ENCODE assay signal across 1 cellular context in the genomic region with DNA sequence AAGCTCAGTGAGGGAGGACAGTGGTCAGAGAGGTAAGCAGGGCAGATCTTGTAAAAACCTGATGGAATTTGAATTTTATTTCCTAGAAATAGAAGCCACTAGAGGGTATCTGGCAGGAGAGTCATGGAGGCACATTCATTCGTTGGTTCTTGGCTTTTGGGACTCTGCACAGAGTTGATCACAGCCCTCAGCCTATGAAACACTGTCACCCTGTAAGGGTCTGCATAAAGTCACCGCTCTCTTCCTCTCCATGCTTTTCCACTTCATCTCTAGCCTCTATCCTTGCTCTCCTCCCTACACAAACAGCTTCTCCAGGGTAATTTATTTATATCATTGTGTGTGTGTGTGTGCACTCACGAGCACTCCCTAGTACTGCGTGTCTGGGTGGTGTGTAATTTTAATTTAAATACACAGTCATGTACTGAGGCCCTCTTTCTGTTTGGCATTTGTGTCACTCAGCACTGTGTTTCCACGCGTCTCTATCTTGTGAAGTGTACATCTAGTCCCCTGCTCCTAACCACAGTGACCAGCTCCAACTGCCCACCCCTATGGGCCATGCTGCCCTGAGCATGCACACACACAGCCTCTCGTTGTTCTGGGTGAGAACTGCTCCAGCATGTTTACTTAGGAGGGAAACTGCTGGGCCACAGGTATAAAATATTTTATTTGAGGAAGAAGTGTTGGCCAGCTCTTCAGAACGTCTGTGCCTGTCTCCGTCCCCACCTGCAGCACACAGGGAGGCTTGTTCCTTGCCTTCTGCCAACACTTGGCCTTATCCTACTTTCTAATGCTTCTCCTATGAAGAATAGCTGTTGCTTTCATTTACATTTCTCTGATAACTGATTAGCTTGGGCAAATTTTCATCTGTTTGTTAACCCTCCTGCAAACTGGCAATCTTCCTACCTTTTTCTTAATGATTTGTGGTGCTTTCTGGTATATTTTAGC.
TF ChIP-seq lines count a peak whose summit lies in the region.

No MANE protein-coding gene starts in this region.

TF ChIP-seq in HepG2, 621 proteins besides CTCF, POLR2A, EP300 and RAD21 (continued from another document and continues in another):
- TF ChIP-seq, protein P1, sequence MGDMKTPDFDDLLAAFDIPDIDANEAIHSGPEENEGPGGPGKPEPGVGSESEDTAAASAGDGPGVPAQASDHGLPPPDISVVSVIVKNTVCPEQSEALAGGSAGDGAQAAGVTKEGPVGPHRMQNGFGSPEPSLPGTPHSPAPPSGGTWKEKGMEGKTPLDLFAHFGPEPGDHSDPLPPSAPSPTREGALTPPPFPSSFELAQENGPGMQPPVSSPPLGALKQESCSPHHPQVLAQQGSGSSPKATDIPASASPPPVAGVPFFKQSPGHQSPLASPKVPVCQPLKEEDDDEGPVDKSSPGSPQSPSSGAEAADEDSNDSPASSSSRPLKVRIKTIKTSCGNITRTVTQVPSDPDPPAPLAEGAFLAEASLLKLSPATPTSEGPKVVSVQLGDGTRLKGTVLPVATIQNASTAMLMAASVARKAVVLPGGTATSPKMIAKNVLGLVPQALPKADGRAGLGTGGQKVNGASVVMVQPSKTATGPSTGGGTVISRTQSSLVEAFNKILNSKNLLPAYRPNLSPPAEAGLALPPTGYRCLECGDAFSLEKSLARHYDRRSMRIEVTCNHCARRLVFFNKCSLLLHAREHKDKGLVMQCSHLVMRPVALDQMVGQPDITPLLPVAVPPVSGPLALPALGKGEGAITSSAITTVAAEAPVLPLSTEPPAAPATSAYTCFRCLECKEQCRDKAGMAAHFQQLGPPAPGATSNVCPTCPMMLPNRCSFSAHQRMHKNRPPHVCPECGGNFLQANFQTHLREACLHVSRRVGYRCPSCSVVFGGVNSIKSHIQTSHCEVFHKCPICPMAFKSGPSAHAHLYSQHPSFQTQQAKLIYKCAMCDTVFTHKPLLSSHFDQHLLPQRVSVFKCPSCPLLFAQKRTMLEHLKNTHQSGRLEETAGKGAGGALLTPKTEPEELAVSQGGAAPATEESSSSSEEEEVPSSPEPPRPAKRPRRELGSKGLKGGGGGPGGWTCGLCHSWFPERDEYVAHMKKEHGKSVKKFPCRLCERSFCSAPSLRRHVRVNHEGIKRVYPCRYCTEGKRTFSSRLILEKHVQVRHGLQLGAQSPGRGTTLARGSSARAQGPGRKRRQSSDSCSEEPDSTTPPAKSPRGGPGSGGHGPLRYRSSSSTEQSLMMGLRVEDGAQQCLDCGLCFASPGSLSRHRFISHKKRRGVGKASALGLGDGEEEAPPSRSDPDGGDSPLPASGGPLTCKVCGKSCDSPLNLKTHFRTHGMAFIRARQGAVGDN (CRISPR knock-in tag; IDR thresholded peaks at IDR 0.05) = peak; percentile 22; the same call in 1 of the 2 replicates
- TF ChIP-seq DNMT1 (CRISPR knock-in tag; IDR thresholded peaks at IDR 0.05) = no peak
- TF ChIP-seq ZNF780A (CRISPR knock-in tag; IDR thresholded peaks at IDR 0.05) = no peak
- no peak for TF ChIP-seq ZSCAN20 (CRISPR knock-in tag; IDR thresholded peaks at IDR 0.05; ENCODE audit: borderline replicate concordance)
- no peak for TF ChIP-seq ZNF543 (CRISPR knock-in tag; IDR thresholded peaks at IDR 0.05)
- TF ChIP-seq ZC3H4 (CRISPR knock-in tag; IDR thresholded peaks at IDR 0.05; ENCODE audit: borderline replicate concordance) = peak; percentile 81
- no peak for TF ChIP-seq SUZ12 (IDR thresholded peaks at IDR 0.05; ENCODE audit: low read depth, low read length)
- TF ChIP-seq SALL2 (CRISPR knock-in tag; IDR thresholded peaks at IDR 0.05) = no peak
- TF ChIP-seq, protein P2, sequence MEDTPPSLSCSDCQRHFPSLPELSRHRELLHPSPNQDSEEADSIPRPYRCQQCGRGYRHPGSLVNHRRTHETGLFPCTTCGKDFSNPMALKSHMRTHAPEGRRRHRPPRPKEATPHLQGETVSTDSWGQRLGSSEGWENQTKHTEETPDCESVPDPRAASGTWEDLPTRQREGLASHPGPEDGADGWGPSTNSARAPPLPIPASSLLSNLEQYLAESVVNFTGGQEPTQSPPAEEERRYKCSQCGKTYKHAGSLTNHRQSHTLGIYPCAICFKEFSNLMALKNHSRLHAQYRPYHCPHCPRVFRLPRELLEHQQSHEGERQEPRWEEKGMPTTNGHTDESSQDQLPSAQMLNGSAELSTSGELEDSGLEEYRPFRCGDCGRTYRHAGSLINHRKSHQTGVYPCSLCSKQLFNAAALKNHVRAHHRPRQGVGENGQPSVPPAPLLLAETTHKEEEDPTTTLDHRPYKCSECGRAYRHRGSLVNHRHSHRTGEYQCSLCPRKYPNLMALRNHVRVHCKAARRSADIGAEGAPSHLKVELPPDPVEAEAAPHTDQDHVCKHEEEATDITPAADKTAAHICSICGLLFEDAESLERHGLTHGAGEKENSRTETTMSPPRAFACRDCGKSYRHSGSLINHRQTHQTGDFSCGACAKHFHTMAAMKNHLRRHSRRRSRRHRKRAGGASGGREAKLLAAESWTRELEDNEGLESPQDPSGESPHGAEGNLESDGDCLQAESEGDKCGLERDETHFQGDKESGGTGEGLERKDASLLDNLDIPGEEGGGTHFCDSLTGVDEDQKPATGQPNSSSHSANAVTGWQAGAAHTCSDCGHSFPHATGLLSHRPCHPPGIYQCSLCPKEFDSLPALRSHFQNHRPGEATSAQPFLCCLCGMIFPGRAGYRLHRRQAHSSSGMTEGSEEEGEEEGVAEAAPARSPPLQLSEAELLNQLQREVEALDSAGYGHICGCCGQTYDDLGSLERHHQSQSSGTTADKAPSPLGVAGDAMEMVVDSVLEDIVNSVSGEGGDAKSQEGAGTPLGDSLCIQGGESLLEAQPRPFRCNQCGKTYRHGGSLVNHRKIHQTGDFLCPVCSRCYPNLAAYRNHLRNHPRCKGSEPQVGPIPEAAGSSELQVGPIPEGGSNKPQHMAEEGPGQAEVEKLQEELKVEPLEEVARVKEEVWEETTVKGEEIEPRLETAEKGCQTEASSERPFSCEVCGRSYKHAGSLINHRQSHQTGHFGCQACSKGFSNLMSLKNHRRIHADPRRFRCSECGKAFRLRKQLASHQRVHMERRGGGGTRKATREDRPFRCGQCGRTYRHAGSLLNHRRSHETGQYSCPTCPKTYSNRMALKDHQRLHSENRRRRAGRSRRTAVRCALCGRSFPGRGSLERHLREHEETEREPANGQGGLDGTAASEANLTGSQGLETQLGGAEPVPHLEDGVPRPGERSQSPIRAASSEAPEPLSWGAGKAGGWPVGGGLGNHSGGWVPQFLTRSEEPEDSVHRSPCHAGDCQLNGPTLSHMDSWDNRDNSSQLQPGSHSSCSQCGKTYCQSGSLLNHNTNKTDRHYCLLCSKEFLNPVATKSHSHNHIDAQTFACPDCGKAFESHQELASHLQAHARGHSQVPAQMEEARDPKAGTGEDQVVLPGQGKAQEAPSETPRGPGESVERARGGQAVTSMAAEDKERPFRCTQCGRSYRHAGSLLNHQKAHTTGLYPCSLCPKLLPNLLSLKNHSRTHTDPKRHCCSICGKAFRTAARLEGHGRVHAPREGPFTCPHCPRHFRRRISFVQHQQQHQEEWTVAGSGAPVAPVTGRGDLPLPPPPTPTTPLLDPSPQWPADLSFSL (CRISPR knock-in tag; IDR thresholded peaks at IDR 0.05) = no peak
- TF ChIP-seq, protein P3, sequence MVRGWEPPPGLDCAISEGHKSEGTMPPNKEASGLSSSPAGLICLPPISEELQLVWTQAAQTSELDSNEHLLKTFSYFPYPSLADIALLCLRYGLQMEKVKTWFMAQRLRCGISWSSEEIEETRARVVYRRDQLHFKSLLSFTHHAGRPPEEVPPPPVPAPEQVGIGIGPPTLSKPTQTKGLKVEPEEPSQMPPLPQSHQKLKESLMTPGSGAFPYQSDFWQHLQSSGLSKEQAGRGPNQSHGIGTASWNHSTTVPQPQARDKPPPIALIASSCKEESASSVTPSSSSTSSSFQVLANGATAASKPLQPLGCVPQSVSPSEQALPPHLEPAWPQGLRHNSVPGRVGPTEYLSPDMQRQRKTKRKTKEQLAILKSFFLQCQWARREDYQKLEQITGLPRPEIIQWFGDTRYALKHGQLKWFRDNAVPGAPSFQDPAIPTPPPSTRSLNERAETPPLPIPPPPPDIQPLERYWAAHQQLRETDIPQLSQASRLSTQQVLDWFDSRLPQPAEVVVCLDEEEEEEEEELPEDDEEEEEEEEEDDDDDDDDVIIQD (CRISPR knock-in tag; IDR thresholded peaks at IDR 0.05; ENCODE audit: low read depth) = no peak
- TF ChIP-seq, protein P4, sequence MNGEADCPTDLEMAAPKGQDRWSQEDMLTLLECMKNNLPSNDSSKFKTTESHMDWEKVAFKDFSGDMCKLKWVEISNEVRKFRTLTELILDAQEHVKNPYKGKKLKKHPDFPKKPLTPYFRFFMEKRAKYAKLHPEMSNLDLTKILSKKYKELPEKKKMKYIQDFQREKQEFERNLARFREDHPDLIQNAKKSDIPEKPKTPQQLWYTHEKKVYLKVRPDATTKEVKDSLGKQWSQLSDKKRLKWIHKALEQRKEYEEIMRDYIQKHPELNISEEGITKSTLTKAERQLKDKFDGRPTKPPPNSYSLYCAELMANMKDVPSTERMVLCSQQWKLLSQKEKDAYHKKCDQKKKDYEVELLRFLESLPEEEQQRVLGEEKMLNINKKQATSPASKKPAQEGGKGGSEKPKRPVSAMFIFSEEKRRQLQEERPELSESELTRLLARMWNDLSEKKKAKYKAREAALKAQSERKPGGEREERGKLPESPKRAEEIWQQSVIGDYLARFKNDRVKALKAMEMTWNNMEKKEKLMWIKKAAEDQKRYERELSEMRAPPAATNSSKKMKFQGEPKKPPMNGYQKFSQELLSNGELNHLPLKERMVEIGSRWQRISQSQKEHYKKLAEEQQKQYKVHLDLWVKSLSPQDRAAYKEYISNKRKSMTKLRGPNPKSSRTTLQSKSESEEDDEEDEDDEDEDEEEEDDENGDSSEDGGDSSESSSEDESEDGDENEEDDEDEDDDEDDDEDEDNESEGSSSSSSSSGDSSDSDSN (CRISPR knock-in tag; IDR thresholded peaks at IDR 0.05) = 0 out of 2 replicates have a peak, but pooled peaks have one; percentile 21
- TF ChIP-seq XRCC5 (optimal IDR thresholded peaks at IDR 0.05; ENCODE audit: low read length) = peak; percentile 19
- TF ChIP-seq TARDBP (CRISPR knock-in tag; IDR thresholded peaks at IDR 0.05) = no peak
- no peak for TF ChIP-seq DR1 (CRISPR knock-in tag; IDR thresholded peaks at IDR 0.05)
- no peak for TF ChIP-seq ZNF746 (CRISPR knock-in tag; IDR thresholded peaks at IDR 0.05)
- TF ChIP-seq ATAD3A (CRISPR knock-in tag; IDR thresholded peaks at IDR 0.05) = no peak
- TF ChIP-seq ZNF367 (CRISPR knock-in tag; IDR thresholded peaks at IDR 0.05; ENCODE audit: borderline replicate concordance) = no peak
- TF ChIP-seq HCFC1 (IDR thresholded peaks at IDR 0.05; ENCODE audit: low read depth, low read length) = no peak
- no peak for TF ChIP-seq RFX5 (IDR thresholded peaks at IDR 0.05; ENCODE audit: low read depth, low read length)
- TF ChIP-seq GABPA (IDR thresholded peaks at IDR 0.05; ENCODE audit: low read depth, low read length) = no peak
- no peak for TF ChIP-seq GABPA (CRISPR knock-in tag; IDR thresholded peaks at IDR 0.05; ENCODE audit: low read depth)
- no peak for TF ChIP-seq FLYWCH1 (CRISPR knock-in tag; IDR thresholded peaks at IDR 0.05)
- TF ChIP-seq KLF13 (CRISPR knock-in tag; IDR thresholded peaks at IDR 0.05) = no peak
- no peak for TF ChIP-seq KDM5B (CRISPR knock-in tag; IDR thresholded peaks at IDR 0.05; ENCODE audit: borderline replicate concordance)
- no peak for TF ChIP-seq ZNF644 (CRISPR knock-in tag; IDR thresholded peaks at IDR 0.05; ENCODE audit: low read depth)
- TF ChIP-seq RFX1 (IDR thresholded peaks at IDR 0.05) = no peak
- TF ChIP-seq ZNF7 (CRISPR knock-in tag; IDR thresholded peaks at IDR 0.05) = peak; percentile 97
- no peak for TF ChIP-seq PITX1 (CRISPR knock-in tag; IDR thresholded peaks at IDR 0.05)
- no peak for TF ChIP-seq CREM (IDR thresholded peaks at IDR 0.05)
- TF ChIP-seq CREM (CRISPR knock-in tag; IDR thresholded peaks at IDR 0.05) = no peak
- TF ChIP-seq ZNF441 (CRISPR knock-in tag; IDR thresholded peaks at IDR 0.05; ENCODE audit: borderline replicate concordance) = no peak
- TF ChIP-seq RORA (CRISPR knock-in tag; IDR thresholded peaks at IDR 0.05) = no peak
- TF ChIP-seq TCF7L2 (IDR thresholded peaks at IDR 0.05; ENCODE audit: low read depth, low read length) = no peak
- TF ChIP-seq RFXAP (CRISPR knock-in tag; IDR thresholded peaks at IDR 0.05; ENCODE audit: borderline replicate concordance) = no peak
- no peak for TF ChIP-seq SOX13 (IDR thresholded peaks at IDR 0.05)
- TF ChIP-seq SOX13 (CRISPR knock-in tag; conservative IDR thresholded peaks at IDR 0.05 in 1 of 2, IDR thresholded peaks at IDR 0.05 in 1 of 2) = no peak
- TF ChIP-seq ZNF672 (CRISPR knock-in tag; IDR thresholded peaks at IDR 0.05) = no peak
- 0 out of 2 replicates have a peak, but pooled peaks have one; percentile 38 for TF ChIP-seq ZFP82 (CRISPR knock-in tag; IDR thresholded peaks at IDR 0.05; ENCODE audit: borderline replicate concordance)
- TF ChIP-seq DNMT3B (CRISPR knock-in tag; conservative IDR thresholded peaks at IDR 0.05) = no peak
